Comparison of ENCODE assay signal across 29 cellular contexts in genomic region chr18:21662591-21662990, GRCh38.
"Had no signal": no experiment of that assay in that cellular context is flagged by ENCODE, and none has a peak within 500 bp of the region (broad histone marks: within the 10 kb centered on the region; RNA-seq: fewer than 3 reads in every experiment).

No MANE protein-coding gene starts in this region.

- DNase-seq: head of caudate nucleus; hippocampal formation; kidney glomerular epithelial cell; left cardiac atrium; left lung; lower lobe of right lung; mammary epithelial cell; mesendoderm; naive B cell; natural killer cell; nucleus accumbens; pancreas; posterior cingulate gyrus; stimulated activated CD4-positive, alpha-beta T cell treated with anti-CD3 and anti-CD28 coated beads, Interleukin-12 subunit alpha, Interleukin-12 subunit beta, amount 100 ng/mL, for 4 hours; stimulated activated CD4-positive, alpha-beta T cell treated with anti-CD3 and anti-CD28 coated beads, Interleukin-15, amount 100 ng/mL, for 24 hours; stimulated activated CD4-positive, alpha-beta T cell treated with anti-CD3 and anti-CD28 coated beads, Interleukin-2, amount 100 ng/mL, for 24 hours; stimulated activated CD4-positive, alpha-beta T cell treated with anti-CD3 and anti-CD28 coated beads, Interleukin-4, amount 100 ng/mL, for 1 hour; stimulated activated naive B cell treated with anti-CD40 and anti-IgM and Interleukin-4, amounts not matched to agents 10 μg/mL and 1 μg/mL and 100 μg/mL, for 72 hours; stimulated activated naive CD8-positive, alpha-beta T cell treated with anti-CD3 and anti-CD28 coated beads, Interleukin-15, Interleukin-2, amounts not matched to agents 100 U/mL and 50 U/mL, for 24 hours; tibial artery; trophoblast cell; uterus had no signal

- H3K4me1 ChIP-seq: left lung, lower lobe of right lung, prostate gland, right atrium auricular region, suprapubic skin, tibial artery, uterus had no signal

- H3K27me3 ChIP-seq: left lung, pancreas, right atrium auricular region, suprapubic skin, tibial artery, uterus had no signal

- H3K27ac ChIP-seq: left lung, lower lobe of right lung, pancreas, prostate gland, skin epidermis, suprapubic skin, thoracic aorta, tibial artery, uterus had no signal

- ATAC-seq: left cardiac atrium; left lung; lower lobe of right lung; natural killer cell; pancreas; sciatic nerve; stimulated activated naive B cell treated with anti-CD40 and anti-IgM and Interleukin-4, amounts not matched to agents 10 μg/mL and 1 μg/mL and 100 μg/mL, for 72 hours; stimulated activated naive CD8-positive, alpha-beta T cell treated with anti-CD3 and anti-CD28 coated beads, Interleukin-15, Interleukin-2, amounts not matched to agents 100 U/mL and 50 U/mL, for 24 hours had no signal

- FAIRE-seq: keratinocyte, pancreas had no signal

- H3K4me3 ChIP-seq: left lung, lower lobe of right lung, pancreas, prostate gland, right atrium auricular region, skin epidermis, suprapubic skin, thoracic aorta, tibial artery, uterus had no signal

- H3K9me3 ChIP-seq: left lung, lower lobe of right lung, pancreas, prostate gland, right atrium auricular region, suprapubic skin, thoracic aorta, tibial artery, uterus had no signal

- H3K36me3 ChIP-seq: prostate gland, right atrium auricular region, suprapubic skin, thoracic aorta, uterus had no signal
